ENCODE assay signal across 1 cellular context in genomic region chr19:54470276-54470887, GRCh38.
TF ChIP-seq lines count a peak whose summit lies in the region.

No MANE protein-coding gene starts in this region.

TF ChIP-seq in WTC11, 78 proteins besides CTCF, POLR2A, EP300 and RAD21 (continued from another document):
- TF ChIP-seq PRDM15 (CRISPR knock-in tag; IDR thresholded peaks at IDR 0.05) (no peak), CDX4 (CRISPR knock-in tag; IDR thresholded peaks at IDR 0.05; ENCODE audit: borderline replicate concordance) (no peak)
